1 cellular context compared by ENCODE assay signal in the genomic region with DNA sequence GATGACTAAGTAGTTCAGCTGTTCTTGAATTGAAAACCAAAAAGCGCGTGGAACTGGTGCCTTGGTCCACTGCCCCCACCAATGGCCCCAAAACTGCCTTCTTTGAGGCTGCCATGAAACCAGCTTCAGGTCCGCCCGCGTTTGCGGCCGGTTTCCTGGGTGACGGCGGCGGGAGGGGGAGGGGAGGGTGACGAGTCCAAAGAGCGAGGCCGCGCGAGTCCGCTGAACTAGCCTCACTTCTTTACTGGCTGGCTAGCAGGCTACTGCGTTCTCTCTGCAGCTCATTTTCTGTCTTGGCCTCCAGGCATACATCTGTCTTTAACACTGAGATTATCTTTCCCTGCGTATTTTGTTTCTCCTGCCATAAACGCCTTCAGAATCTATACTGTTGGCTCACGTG.
TF ChIP-seq lines count a peak whose summit lies in the region.

No MANE protein-coding gene starts in this region.

TF ChIP-seq in HepG2, 621 proteins besides CTCF, POLR2A, EP300 and RAD21:
- TF ChIP-seq, protein P1, sequence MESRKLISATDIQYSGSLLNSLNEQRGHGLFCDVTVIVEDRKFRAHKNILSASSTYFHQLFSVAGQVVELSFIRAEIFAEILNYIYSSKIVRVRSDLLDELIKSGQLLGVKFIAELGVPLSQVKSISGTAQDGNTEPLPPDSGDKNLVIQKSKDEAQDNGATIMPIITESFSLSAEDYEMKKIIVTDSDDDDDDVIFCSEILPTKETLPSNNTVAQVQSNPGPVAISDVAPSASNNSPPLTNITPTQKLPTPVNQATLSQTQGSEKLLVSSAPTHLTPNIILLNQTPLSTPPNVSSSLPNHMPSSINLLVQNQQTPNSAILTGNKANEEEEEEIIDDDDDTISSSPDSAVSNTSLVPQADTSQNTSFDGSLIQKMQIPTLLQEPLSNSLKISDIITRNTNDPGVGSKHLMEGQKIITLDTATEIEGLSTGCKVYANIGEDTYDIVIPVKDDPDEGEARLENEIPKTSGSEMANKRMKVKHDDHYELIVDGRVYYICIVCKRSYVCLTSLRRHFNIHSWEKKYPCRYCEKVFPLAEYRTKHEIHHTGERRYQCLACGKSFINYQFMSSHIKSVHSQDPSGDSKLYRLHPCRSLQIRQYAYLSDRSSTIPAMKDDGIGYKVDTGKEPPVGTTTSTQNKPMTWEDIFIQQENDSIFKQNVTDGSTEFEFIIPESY (CRISPR knock-in tag; IDR thresholded peaks at IDR 0.05): peak; percentile 79
